In genomic region chr11:67713892-67714479, GRCh38 we compare ENCODE assay signal across 10 cellular contexts. TPM values are rescaled to one million over a fixed set of nuclear protein-coding genes. Genes with fewer than 3 reads are reported as not detected.
A peak's percentile ranks its signal among the peaks of the same experiment; 100 is the strongest.
DNase-seq lines count a peak whose midpoint lies in the region; ATAC-seq and TF ChIP-seq lines count a peak whose summit lies in the region.
"Not testable (repeated sequence)": the region's sequence is repeated elsewhere in the genome, so short reads cannot be mapped to it uniquely, and the experiment has no call there.
"Had no signal": no experiment of that assay in that cellular context is flagged by ENCODE, and none has a peak within 500 bp of the region (broad histone marks: within the 10 kb centered on the region; RNA-seq: fewer than 3 reads in every experiment).

No MANE protein-coding gene starts in this region.

- H3K4me3 ChIP-seq in OCI-LY3 (ENCODE audit: low read length); endodermal cell (ENCODE audit: low read length); stomach: not testable (repeated sequence)

- H3K9me3 Mint-ChIP-seq in CD4-positive, alpha-beta T cell; endodermal cell; memory B cell: not testable (repeated sequence)

- not testable (repeated sequence) for H3K79me2 ChIP-seq in OCI-LY3 (ENCODE audit: low read length)

- TF ChIP-seq EP300 in stomach (IDR thresholded peaks at IDR 0.05) = not testable (repeated sequence)

- H3K27me3 Mint-ChIP-seq in CD4-positive, alpha-beta T cell = peaks cover 16% of the 10 kb centered on the region
- H3K27me3 Mint-ChIP-seq in endodermal cell (ENCODE audit: insufficient read depth) = peaks cover 23% of the 10 kb centered on the region
- H3K27me3 Mint-ChIP-seq in memory B cell = not testable (repeated sequence)

- H4K20me1 ChIP-seq in OCI-LY3 (ENCODE audit: insufficient read depth, low read length) = not testable (repeated sequence)

- CTCF ChIA-PET in CD4-positive, alpha-beta T cell (lab: Charles Lee) = not testable (repeated sequence)

- POLR2A ChIA-PET in CD4-positive, alpha-beta T cell (lab: Charles Lee) = not testable (repeated sequence)

- TF ChIP-seq CTCF in CD4-positive, alpha-beta T cell (IDR thresholded peaks at IDR 0.05) = peak; percentile 24
- TF ChIP-seq CTCF in OCI-LY3 (IDR thresholded peaks at IDR 0.05; ENCODE audit: low read depth, low read length) = not testable (repeated sequence)
- TF ChIP-seq CTCF in endodermal cell (conservative IDR thresholded peaks at IDR 0.05) (peak; percentile 61), stomach (IDR thresholded peaks at IDR 0.05) (peak in 5 of 7 experiments; percentile 19 to 50 (median 31))

- peak; percentile 28 to 66 (median 53) for DNase-seq in CD4-positive, alpha-beta T cell
- peak; percentile 49 to 51 for DNase-seq in activated CD4-positive, alpha-beta T cell treated with anti-CD3 and anti-CD28 coated beads, Interleukin-2, amount 50 U/mL, for 4 hours
- peak; percentile 11 for DNase-seq in activated gamma-delta T cell treated with anti-CD3 and anti-CD28 coated beads, Interleukin-2, amount 50 U/mL, for 16 hours (ENCODE audit: low read depth)
- not testable (repeated sequence) for DNase-seq in endodermal cell
- DNase-seq in memory B cell (ENCODE audit: low spot score in 2 of 2) = peak; percentile 50 to 61
- peak; percentile 14 to 39 for DNase-seq in stimulated activated CD4-positive, alpha-beta T cell treated with anti-CD3 and anti-CD28 coated beads, Interleukin-15, amount 100 ng/mL, for 48 hours (ENCODE audit: low read depth in 2 of 2)
- DNase-seq in stomach = peak; percentile 70

- H3K4me1 Mint-ChIP-seq in CD4-positive, alpha-beta T cell (ENCODE audit: low read depth); endodermal cell: not testable (repeated sequence)
- peaks cover 10% of the 10 kb centered on the region for H3K4me1 Mint-ChIP-seq in memory B cell

- peak overlapping the region; percentile 46 for H3K4me2 ChIP-seq in OCI-LY3 (ENCODE audit: low read length)

- H3K4me3 Mint-ChIP-seq in CD4-positive, alpha-beta T cell; endodermal cell: not testable (repeated sequence)
- H3K4me3 Mint-ChIP-seq in memory B cell = peak overlapping the region; percentile 30

- not testable (repeated sequence) for H3K9me3 ChIP-seq in CD4-positive, alpha-beta T cell (ENCODE audit: control insufficient read depth, low read length); OCI-LY3 (ENCODE audit: insufficient read depth, low read length); endodermal cell (ENCODE audit: control insufficient read depth, low read length); stomach

- H3K27ac Mint-ChIP-seq in CD4-positive, alpha-beta T cell; endodermal cell; memory B cell: not testable (repeated sequence)

- H3K36me3 Mint-ChIP-seq in CD4-positive, alpha-beta T cell (ENCODE audit: low read depth); endodermal cell (ENCODE audit: low read depth); memory B cell: not testable (repeated sequence)

- not testable (repeated sequence) for H3K9ac ChIP-seq in OCI-LY3 (ENCODE audit: low read length); endodermal cell (ENCODE audit: extremely low read depth, low read length, poor library complexity, severe bottlenecking)

- 37% methylated on average over 3 of the region's 14 CpGs; no CpG with 5 or more reads in 1 of the 2 experiments for WGBS in endodermal cell (ENCODE audit: insufficient coverage in 1 of 2, insufficient read length in 1 of 2), 2 experiments
- WGBS in stomach, 5 donors = 5 to 19% (median 12%) methylated on average over 1 to 8 of the region's 14 CpGs; no CpG with 5 or more reads in 1 of the 5 donors

- H3K4me1 ChIP-seq in OCI-LY3 (ENCODE audit: low read length) = peaks cover 38% of the 10 kb centered on the region
- not testable (repeated sequence) for H3K4me1 ChIP-seq in endodermal cell (ENCODE audit: control insufficient read depth, insufficient read depth, low read length); stomach

- not testable (repeated sequence) for ATAC-seq in CD4-positive, alpha-beta T cell (ENCODE audit: poor library complexity); memory B cell (ENCODE audit: low read depth)

- TF ChIP-seq POLR2A in stomach (IDR thresholded peaks at IDR 0.05) = not testable (repeated sequence)

- H2AFZ ChIP-seq in OCI-LY3 (ENCODE audit: low read depth, low read length) = not testable (repeated sequence)

- H3K36me3 ChIP-seq in OCI-LY3 (replicated peaks; ENCODE audit: low read depth, low read length); endodermal cell (ENCODE audit: control insufficient read depth, insufficient read depth, low read length); stomach: not testable (repeated sequence)

- intact Hi-C loops in CD4-positive, alpha-beta T cell (cut with DNase I, micrococcal nuclease) = loop anchor here in 1 of 2 experiments (1.0 kb wide), 1 partner anchor 85 kb away; the partner anchor contains the start of gene NUDT8
- intact Hi-C loops in stomach (cut with DNase I; ENCODE audit: low total_unique reads) = not testable (repeated sequence)

- not testable (repeated sequence) for H3K27ac ChIP-seq in CD4-positive, alpha-beta T cell (ENCODE audit: low read depth, low read length); OCI-LY3 (ENCODE audit: low read length); endodermal cell (ENCODE audit: low read depth, low read length); stomach

- H3K27me3 ChIP-seq in CD4-positive, alpha-beta T cell (ENCODE audit: control insufficient read depth, insufficient read depth, low read length); OCI-LY3 (ENCODE audit: low read depth, low read length); endodermal cell (ENCODE audit: control insufficient read depth, insufficient read depth, low read length, poor library complexity, severe bottlenecking): not testable (repeated sequence)
- peaks cover 0 to 28% (median 0%) of the 10 kb centered on the region in 3 donors for H3K27me3 ChIP-seq in stomach

RNA-seq across cellular contexts. Expression of gene ALDH3B2, which starts 39.6 kb away (rescaled TPM):
- not detected for total RNA-seq in CD4-positive, alpha-beta T cell
- not detected for total RNA-seq in endodermal cell
- polyA plus RNA-seq in endodermal cell (2013, experiment 1 of 2) = not detected
- not detected for polyA plus RNA-seq in endodermal cell (2013, experiment 2 of 2)
- under 1 TPM in 1 of 5 donors, not detected in 4; 0.89 TPM for total RNA-seq in stomach
- polyA plus RNA-seq in stomach = 10 to 100 TPM in 1 of 3 donors, not detected in 2; 23.5 TPM
- total RNA-seq: M059J; natural killer cell treated with Interleukin-12 subunit alpha and Interleukin-12 subunit beta and Interleukin-15 and Interleukin-18, amount 100 ng/mL, for 72 hours had no signal
